Comparison of ENCODE assay signal across 8 cellular contexts in genomic region chr2:60884795-60885194, GRCh38. TPM values are rescaled to one million over a fixed set of nuclear protein-coding genes. Genes with fewer than 3 reads are reported as not detected.
DNase-seq lines count a peak whose midpoint lies in the region; ATAC-seq and TF ChIP-seq lines count a peak whose summit lies in the region.

No MANE protein-coding gene starts in this region.

- H3K4me3 ChIP-seq in GM06990 (replicated peaks; ENCODE audit: low read depth, low read length) (peak overlapping the region; percentile 99), duodenal mucosa (ENCODE audit: low read depth in 1 of 2, low read length in 2 of 2) (peak overlapping the region; percentile 10 to 30), gastrocnemius medialis (peak overlapping the region in 1 of 4 donors; percentile 99)

- no peak for TF ChIP-seq POLR2A in gastrocnemius medialis (IDR thresholded peaks at IDR 0.05)

- TF ChIP-seq CTCF in GM06990 (IDR thresholded peaks at IDR 0.05; ENCODE audit: insufficient read depth, low read length, poor library complexity, severe bottlenecking) (no peak), gastrocnemius medialis (IDR thresholded peaks at IDR 0.05 in 4 of 5, conservative IDR thresholded peaks at IDR 0.05 in 1 of 5) (no peak)

- intact Hi-C loops in gastrocnemius medialis (cut with DNase I; ENCODE audit: low total_unique reads), result loop anchor here (5.0 kb wide), 1 partner anchor 327 kb away; no protein-coding TSS in a partner anchor

- H3K4me1 ChIP-seq in duodenal mucosa (ENCODE audit: control insufficient read depth in 1 of 2, insufficient read depth in 2 of 2, low read length in 2 of 2), result peaks cover 8 to 16% of the 10 kb centered on the region in 2 donors
- peaks cover 27 to 50% of the 10 kb centered on the region in 2 donors for H3K4me1 ChIP-seq in gastrocnemius medialis

- H3K27me3 ChIP-seq in GM06990 (replicated peaks; ENCODE audit: control insufficient read depth, insufficient read depth, low read length) (no peaks in the 10 kb centered on the region), duodenal mucosa (ENCODE audit: control insufficient read depth in 1 of 2, insufficient read depth in 2 of 2, low read length in 2 of 2) (no peaks in the 10 kb centered on the region), gastrocnemius medialis (no peaks in the 10 kb centered on the region)

- H3K9me3 ChIP-seq in duodenal mucosa (ENCODE audit: control insufficient read depth in 1 of 2, low read length in 2 of 2), result no peaks in the 10 kb centered on the region
- H3K9me3 ChIP-seq in gastrocnemius medialis, result no peaks in the 10 kb centered on the region

- H3K36me3 ChIP-seq in GM06990 (ENCODE audit: control insufficient read depth, insufficient read depth, low read length) (no peaks in the 10 kb centered on the region), duodenal mucosa (ENCODE audit: control insufficient read depth in 1 of 2, insufficient read depth in 2 of 2, low read length in 2 of 2) (no peaks in the 10 kb centered on the region), gastrocnemius medialis (no peaks in the 10 kb centered on the region)

- peak overlapping the region; percentile 20 to 85 for H3K9ac ChIP-seq in duodenal mucosa (ENCODE audit: low read depth in 1 of 2, low read length in 2 of 2)

- ATAC-seq in gastrocnemius medialis, result no peak

- in situ Hi-C loops in gastrocnemius medialis (cut with MboI; ENCODE audit: low sequenced_read_pairs in 4 of 4) (no loop called here), G401 (cut with HindIII; ENCODE audit: low sequenced_read_pairs) (no loop called here)

- no peak overlapping the region for H3K27ac ChIP-seq in duodenal mucosa (ENCODE audit: low read depth, low read length)
- H3K27ac ChIP-seq in gastrocnemius medialis, result peak overlapping the region; percentile 89 to 100 (median 91)

- DNase-seq in GM06990 (ENCODE audit: extremely low read depth, insufficient read length) (no peak), OCI-M1 (lab: John Stamatoyannopoulos, UW) (peak; percentile 21), gastrocnemius medialis (no peak), G401 (ENCODE audit: low spot score) (no peak), OCI-M2 (lab: John Stamatoyannopoulos, UW; ENCODE audit: unreplicated experiment) (no peak), T-helper 9 cell (no peak), C1 segment of cervical spinal cord (lab: John Stamatoyannopoulos, UW) (no peak)

RNA-seq across cellular contexts. Expression of gene REL, which starts 3.4 kb away (rescaled TPM):
- total RNA-seq in gastrocnemius medialis, result 1 to 10 TPM; 4.2 to 7.6 (median 5.4) TPM
- 3.2 and 4.1 TPM in 2 replicates for total RNA-seq in G401 (2014; rRNA removed; shearing (Covaris generic))
